In the genomic region with DNA sequence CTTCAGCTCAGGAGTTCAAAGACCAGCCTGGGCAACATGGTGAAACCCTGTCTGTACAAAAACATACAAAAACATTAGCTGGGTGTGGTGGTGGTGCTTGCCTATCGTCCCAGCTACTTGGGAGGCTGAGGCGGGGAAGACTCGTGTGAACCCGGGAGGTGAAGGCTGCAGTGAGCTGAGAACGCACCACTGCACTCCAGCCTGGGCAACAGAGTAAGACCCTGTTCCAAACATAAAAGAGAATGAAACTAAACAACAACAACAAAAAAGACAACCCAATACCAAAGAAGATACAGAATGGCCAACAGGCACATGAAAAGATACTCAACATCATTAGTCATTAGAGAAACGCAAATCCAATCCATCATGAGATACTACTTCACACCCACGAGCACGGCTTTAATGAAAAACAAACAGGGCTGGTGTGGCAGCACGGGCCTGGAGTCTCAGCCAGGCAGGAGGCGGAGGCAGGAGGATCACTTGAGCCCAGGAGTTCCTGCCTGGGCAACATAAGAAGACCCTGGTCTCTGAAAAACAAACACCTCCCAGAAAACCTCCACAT, we compare ENCODE assay signal across 24 cellular contexts.
"Had no signal": no experiment of that assay in that cellular context is flagged by ENCODE, and none has a peak within 500 bp of the region (broad histone marks: within the 10 kb centered on the region; RNA-seq: fewer than 3 reads in every experiment).

No MANE protein-coding gene starts in this region.

- H3K4me3 Mint-ChIP-seq: activated CD8-positive, alpha-beta memory T cell treated with anti-CD3 and anti-CD28 coated beads, Interleukin-2, amount 10 ng/mL, durations not matched to agents 7 days and 5 days; activated naive CD8-positive, alpha-beta T cell treated with anti-CD3 and anti-CD28 coated beads for 36 hours; activated T-cell treated with anti-CD3 and anti-CD28 coated beads, Interleukin-2, amount 50 U/mL, for 24 hours; T-helper 17 cell; WTC11 had no signal

- H3K27me3 Mint-ChIP-seq: activated CD8-positive, alpha-beta memory T cell treated with anti-CD3 and anti-CD28 coated beads, Interleukin-2, amount 10 ng/mL, durations not matched to agents 7 days and 5 days; activated naive CD8-positive, alpha-beta T cell treated with anti-CD3 and anti-CD28 coated beads for 36 hours; activated T-cell treated with anti-CD3 and anti-CD28 coated beads, Interleukin-2, amount 50 U/mL, for 24 hours; T-helper 17 cell had no signal

- H3K9me3 Mint-ChIP-seq: activated naive CD8-positive, alpha-beta T cell treated with anti-CD3 and anti-CD28 coated beads for 36 hours; activated T-cell treated with anti-CD3 and anti-CD28 coated beads, Interleukin-2, amount 50 U/mL, for 24 hours; WTC11 had no signal

- H3K27ac Mint-ChIP-seq: activated CD8-positive, alpha-beta memory T cell treated with anti-CD3 and anti-CD28 coated beads, Interleukin-2, amount 10 ng/mL, durations not matched to agents 7 days and 5 days; activated naive CD8-positive, alpha-beta T cell treated with anti-CD3 and anti-CD28 coated beads for 36 hours; activated T-cell treated with anti-CD3 and anti-CD28 coated beads, Interleukin-2, amount 50 U/mL, for 24 hours; T-helper 17 cell; WTC11 had no signal

- H3K4me3 ChIP-seq: cardiac muscle cell, Peyer's patch had no signal

- H3K9me3 ChIP-seq: Peyer's patch had no signal

- DNase-seq: activated CD4-positive, alpha-beta T cell treated with anti-CD3 and anti-CD28 coated beads for 48 hours; activated CD4-positive, alpha-beta T cell treated with anti-CD3 and anti-CD28 coated beads, Interleukin-2, amount 50 U/mL, for 48 hours; activated CD4-positive, CD25-positive, alpha-beta regulatory T cell treated with anti-CD3 and anti-CD28 coated beads, Interleukin-2, amount 50 U/mL, for 72 hours; activated CD8-positive, alpha-beta memory T cell treated with anti-CD3 and anti-CD28 coated beads, Interleukin-2, amount 10 ng/mL, durations not matched to agents 7 days and 5 days; activated effector memory CD4-positive, alpha-beta T cell treated with anti-CD3 and anti-CD28 coated beads, Interleukin-2, amount 50 U/mL, for 16 hours; activated naive CD4-positive, alpha-beta T cell treated with Interleukin-2 at 50 U/mL for 16 hours; activated naive CD8-positive, alpha-beta T cell treated with anti-CD3 and anti-CD28 coated beads for 36 hours; activated T-cell treated with anti-CD3 and anti-CD28 coated beads, Interleukin-2, amount 50 U/mL, for 24 hours; brain microvascular endothelial cell; MM.1S; NCI-H1105; NCI-H1436; NCI-H1694 treated with DMSO at 0.1 percent for 48 hours; NCI-H2029 treated with DMSO at 0.1 percent for 48 hours; NCI-H510A treated with DMSO at 0.1 percent for 48 hours; NCI-H69; NK-92 treated with Interleukin-12 subunit alpha and Interleukin-12 subunit beta, amount 100 ng/mL, for 24 hours; OCI-M1; Peyer's patch; SHP77 treated with DMSO at 0.1 percent for 48 hours; T-helper 17 cell; T-helper 9 cell had no signal

- H3K36me3 ChIP-seq: brain microvascular endothelial cell, cardiac muscle cell, Peyer's patch had no signal

- H3K36me3 Mint-ChIP-seq: activated CD8-positive, alpha-beta memory T cell treated with anti-CD3 and anti-CD28 coated beads, Interleukin-2, amount 10 ng/mL, durations not matched to agents 7 days and 5 days; WTC11 had no signal

- H3K4me1 Mint-ChIP-seq: WTC11 had no signal

- H3K27ac ChIP-seq: brain microvascular endothelial cell, cardiac muscle cell, Peyer's patch had no signal

- H3K27me3 ChIP-seq: brain microvascular endothelial cell, cardiac muscle cell, Peyer's patch had no signal

- ATAC-seq: activated CD8-positive, alpha-beta memory T cell treated with anti-CD3 and anti-CD28 coated beads, Interleukin-2, amount 10 ng/mL, durations not matched to agents 7 days and 5 days; T-helper 17 cell; WTC11 had no signal
